8 cellular contexts compared by ENCODE assay signal in genomic region chr1:85200870-85201339, GRCh38. TPM values are rescaled to one million over a fixed set of nuclear protein-coding genes. Genes with fewer than 3 reads are reported as not detected.
A peak's percentile ranks its signal among the peaks of the same experiment; 100 is the strongest.
DNase-seq lines count a peak whose midpoint lies in the region; ATAC-seq and TF ChIP-seq lines count a peak whose summit lies in the region.

Gene SYDE2, minus strand, starts transcription at chr1:85201016. Its CDS starts 20 bp downstream, at chr1:85200996.

- intact Hi-C loops in esophagus muscularis mucosa (cut with DNase I), result no loop called here
- intact Hi-C loops in naive thymus-derived CD4-positive, alpha-beta T cell (cut with micrococcal nuclease), result loop anchor here (1.0 to 10.0 kb wide), 29 partner anchors 22 to 1696 kb away; partner anchors contain the start of genes BCL10 (in 2 of the 2), C1orf52 (in 2 of the 2), GNG5 (in 2 of the 2) and MCOLN2 (in 2 of the 2)

- H3K9me3 Mint-ChIP-seq in naive thymus-derived CD4-positive, alpha-beta T cell, result peaks cover 0 to 3% (median 0%) of the 10 kb centered on the region in 11 donors
- H3K9me3 Mint-ChIP-seq in stimulated activated effector memory CD8-positive, alpha-beta T cell treated with anti-CD3 and anti-CD28 coated beads, Interleukin-12 subunit alpha, Interleukin-12 subunit beta, amount 100 ng/mL, for 72 hours, result no peaks in the 10 kb centered on the region

- TF ChIP-seq EP300 in esophagus muscularis mucosa (IDR thresholded peaks at IDR 0.05), result no peak

- no peaks in the 10 kb centered on the region for H3K9me3 ChIP-seq in esophagus muscularis mucosa
- H3K9me3 ChIP-seq in naive thymus-derived CD4-positive, alpha-beta T cell (ENCODE audit: control insufficient read depth in 2 of 3, low read length in 3 of 3), result no peaks in the 10 kb centered on the region

- peak; percentile 77 for TF ChIP-seq POLR2A in esophagus muscularis mucosa (IDR thresholded peaks at IDR 0.05; ENCODE audit: low read depth)

- H3K27me3 Mint-ChIP-seq in naive thymus-derived CD4-positive, alpha-beta T cell, result peaks cover 0 to 46% (median 0%) of the 10 kb centered on the region in 5 donors

- H3K4me1 ChIP-seq in esophagus muscularis mucosa, result peaks cover 11 to 34% (median 28%) of the 10 kb centered on the region in 4 donors
- peaks cover 7 to 11% of the 10 kb centered on the region in 2 donors for H3K4me1 ChIP-seq in naive thymus-derived CD4-positive, alpha-beta T cell (ENCODE audit: control insufficient read depth in 2 of 2, insufficient read depth in 2 of 2, low read length in 2 of 2)

- CTCF ChIA-PET in naive thymus-derived CD4-positive, alpha-beta T cell (lab: Charles Lee), result interaction anchor here (1.9 kb wide), 1 partner anchor 59 kb away, joined by 8 read pairs; the partner anchor contains the start of gene C1orf52

- peak within 1 kb of the TSS; percentile 86 to 100 (median 98) for H3K4me3 Mint-ChIP-seq in naive thymus-derived CD4-positive, alpha-beta T cell
- peak within 1 kb of the TSS; percentile 80 for H3K4me3 Mint-ChIP-seq in stimulated activated effector memory CD8-positive, alpha-beta T cell treated with anti-CD3 and anti-CD28 coated beads, Interleukin-12 subunit alpha, Interleukin-12 subunit beta, amount 100 ng/mL, for 72 hours

- peak within 1 kb of the TSS; percentile 92 to 97 (median 96) for H3K4me3 ChIP-seq in esophagus muscularis mucosa
- H3K4me3 ChIP-seq in naive thymus-derived CD4-positive, alpha-beta T cell (ENCODE audit: low read length), result peak within 1 kb of the TSS; percentile 84

- peaks cover 0 to 5% (median 3%) of the 10 kb centered on the region in 5 donors for H3K36me3 Mint-ChIP-seq in naive thymus-derived CD4-positive, alpha-beta T cell
- no peaks in the 10 kb centered on the region for H3K36me3 Mint-ChIP-seq in stimulated activated effector memory CD8-positive, alpha-beta T cell treated with anti-CD3 and anti-CD28 coated beads, Interleukin-12 subunit alpha, Interleukin-12 subunit beta, amount 100 ng/mL, for 72 hours

- TF ChIP-seq CTCF in esophagus muscularis mucosa (IDR thresholded peaks at IDR 0.05), result no peak

- peak within 1 kb of the TSS; percentile 88 to 100 (median 99) for H3K27ac Mint-ChIP-seq in naive thymus-derived CD4-positive, alpha-beta T cell
- no peak within 1 kb of the TSS for H3K27ac Mint-ChIP-seq in stimulated activated effector memory CD8-positive, alpha-beta T cell treated with anti-CD3 and anti-CD28 coated beads, Interleukin-12 subunit alpha, Interleukin-12 subunit beta, amount 100 ng/mL, for 72 hours

- H3K36me3 ChIP-seq in esophagus muscularis mucosa, result no peaks in the 10 kb centered on the region
- H3K36me3 ChIP-seq in naive thymus-derived CD4-positive, alpha-beta T cell (ENCODE audit: control insufficient read depth in 2 of 3, insufficient read depth in 3 of 3, low read length in 3 of 3), result peaks cover 0 to 5% (median 0%) of the 10 kb centered on the region in 3 experiments

- peaks cover 15 to 61% (median 53%) of the 10 kb centered on the region in 7 donors for H3K4me1 Mint-ChIP-seq in naive thymus-derived CD4-positive, alpha-beta T cell
- H3K4me1 Mint-ChIP-seq in stimulated activated effector memory CD8-positive, alpha-beta T cell treated with anti-CD3 and anti-CD28 coated beads, Interleukin-12 subunit alpha, Interleukin-12 subunit beta, amount 100 ng/mL, for 72 hours, result peaks cover 12% of the 10 kb centered on the region

- DNase-seq in C1 segment of cervical spinal cord (lab: John Stamatoyannopoulos, UW) (peak in 9 of 14 donors; percentile 20 to 67 (median 34)), NOMO-1 (lab: John Stamatoyannopoulos, UW; ENCODE audit: unreplicated experiment in 2 of 2) (peak; percentile 31 to 77), activated T-cell treated with anti-CD3 and anti-CD28 coated beads for 48 hours (ENCODE audit: low read depth) (peak; percentile 63), esophagus muscularis mucosa (ENCODE audit: extremely low spot score) (no peak)
- peak; percentile 72 to 91 (median 89) for DNase-seq in naive thymus-derived CD4-positive, alpha-beta T cell
- peak; percentile 49 to 84 for DNase-seq in stimulated activated effector memory CD8-positive, alpha-beta T cell treated with anti-CD3 and anti-CD28 coated beads, Interleukin-12 subunit alpha, Interleukin-12 subunit beta, amount 100 ng/mL, for 72 hours (ENCODE audit: low spot score in 2 of 2)

- POLR2A ChIA-PET in naive thymus-derived CD4-positive, alpha-beta T cell (lab: Charles Lee), result interaction anchor here (1.0 to 5.2 kb wide), 13 partner anchors 11 to 627 kb away, joined by 3 to 38 read pairs (median 5); partner anchors contain the start of genes BCL10, C1orf52 and CTBS

- peak; percentile 81 for ATAC-seq in GM19351 (IDR thresholded peaks at IDR 0.05; ENCODE audit: unreplicated experiment)
- peak; percentile 52 for ATAC-seq in HG03460 (IDR thresholded peaks at IDR 0.05; ENCODE audit: unreplicated experiment)
- peak; percentile 90 for ATAC-seq in naive thymus-derived CD4-positive, alpha-beta T cell
- peak; percentile 86 for ATAC-seq in stimulated activated effector memory CD8-positive, alpha-beta T cell treated with anti-CD3 and anti-CD28 coated beads, Interleukin-12 subunit alpha, Interleukin-12 subunit beta, amount 100 ng/mL, for 72 hours

- WGBS in esophagus muscularis mucosa, result 2% methylated on average over 21 of the region's 59 CpGs

- peak within 1 kb of the TSS; percentile 97 to 99 (median 98) for H3K27ac ChIP-seq in esophagus muscularis mucosa (replicated peaks in 1 of 4)
- H3K27ac ChIP-seq in naive thymus-derived CD4-positive, alpha-beta T cell (ENCODE audit: low read depth, low read length), result peak within 1 kb of the TSS; percentile 96

- H3K27me3 ChIP-seq in esophagus muscularis mucosa, result no peaks in the 10 kb centered on the region
- no peaks in the 10 kb centered on the region for H3K27me3 ChIP-seq in naive thymus-derived CD4-positive, alpha-beta T cell (ENCODE audit: control insufficient read depth in 2 of 2, insufficient read depth in 2 of 2, low read length in 2 of 2)

RNA-seq across cellular contexts. Expression of gene SYDE2, which starts in this region (rescaled TPM):
- total RNA-seq in esophagus muscularis mucosa, result 100 to 1,000 TPM in 2 of 4 donors, 10 to 100 TPM in 2; 75.5 to 119 (median 99.3) TPM
- total RNA-seq in naive thymus-derived CD4-positive, alpha-beta T cell, result 1 to 10 TPM; 1.2 to 9.1 (median 8.4) TPM
- 1 to 10 TPM; 3.5 to 5.7 TPM for polyA plus RNA-seq in naive thymus-derived CD4-positive, alpha-beta T cell

Comparison
In these comparisons a context has a peak if more than half of its experiments do, and no peak if none do; other contexts are left out.
1. RNA of gene SYDE2 (total RNA-seq): 75.5 to 119 TPM in esophagus muscularis mucosa; 1.2 to 9.1 TPM in naive thymus-derived CD4-positive, alpha-beta T cell; every median in the first group is over 4 times any median in the second.
2. Peak in every context shown above with its lines, with median percentiles within 50 percentile points of each other: ATAC-seq.